14 cellular contexts compared by ENCODE assay signal in the genomic region with DNA sequence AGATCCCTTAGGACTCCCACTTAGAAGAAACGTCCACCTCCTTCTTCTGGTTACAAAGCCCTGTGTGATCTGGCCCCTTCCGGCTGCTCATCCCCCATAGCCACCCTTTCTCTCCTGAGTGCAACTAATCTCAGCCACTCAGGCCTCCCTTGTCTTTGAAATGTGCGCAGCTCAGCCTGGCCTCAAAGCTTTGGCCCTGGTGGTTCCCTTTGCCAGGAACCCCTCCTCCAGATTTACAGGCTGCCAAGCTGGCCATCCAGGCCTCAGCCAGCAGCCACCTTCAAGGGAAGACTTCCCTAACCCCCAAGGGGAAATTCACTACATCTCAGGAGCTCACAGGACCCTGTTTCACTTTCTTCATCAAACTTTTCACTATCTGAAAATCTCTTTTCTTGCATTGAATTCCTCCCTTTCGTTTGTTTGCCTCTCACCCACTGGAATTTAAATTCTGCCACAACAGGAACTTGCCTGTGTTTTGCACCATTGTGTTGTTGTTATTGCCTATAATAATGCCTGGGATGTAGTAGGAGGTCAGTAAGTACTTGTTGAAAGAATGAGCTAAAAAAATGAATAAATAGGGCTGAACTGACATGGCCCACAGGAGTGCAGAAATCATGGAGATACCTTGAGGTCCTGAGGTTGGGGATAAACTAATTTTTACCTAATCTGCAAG.
DNase-seq lines count a peak whose midpoint lies in the region; ATAC-seq lines count a peak whose summit lies in the region.
"Had no signal": no experiment of that assay in that cellular context is flagged by ENCODE, and none has a peak within 500 bp of the region (broad histone marks: within the 10 kb centered on the region; RNA-seq: fewer than 3 reads in every experiment).

No MANE protein-coding gene starts in this region.

- peak overlapping the region; percentile 19 for H3K9ac ChIP-seq in endocrine pancreas (ENCODE audit: control insufficient read depth, insufficient read depth, low read length)

- intact Hi-C loops in right cardiac atrium (cut with DNase I) (no loop called here), left ventricle myocardium superior (cut with micrococcal nuclease) (no loop called here)

- no peak for DNase-seq in right cardiac atrium
- no peak for DNase-seq in left ventricle myocardium superior
- no peak for DNase-seq in stimulated activated CD4-positive, alpha-beta T cell treated with anti-CD3 and anti-CD28 coated beads, Interleukin-4, amount 100 ng/mL, for 1 hour
- no peak for DNase-seq in NCI-H526 treated with DMSO at 0.1 percent for 48 hours (lab: John Stamatoyannopoulos, UW)
- DNase-seq in NCI-H524 (lab: John Stamatoyannopoulos, UW): no peak
- DNase-seq: activated CD4-positive, alpha-beta memory T cell treated with anti-CD3 and anti-CD28 coated beads, Interleukin-2, amount 10 ng/mL, durations not matched to agents 7 days and 5 days; aorta; effector CD8-positive, alpha-beta T cell; NCI-H2107; stimulated activated naive CD4-positive, alpha-beta T cell had no signal

- H3K4me1 ChIP-seq in right cardiac atrium (ENCODE audit: control insufficient read depth, insufficient read depth, low read length) (no peaks in the 10 kb centered on the region), endocrine pancreas (ENCODE audit: control insufficient read depth, insufficient read depth, low read length) (peaks cover 13% of the 10 kb centered on the region), neuron (ENCODE audit: insufficient read depth, low read length) (peaks cover 28% of the 10 kb centered on the region)

- 54% methylated on average over 4 of the region's 4 CpGs for WGBS in right cardiac atrium

- no peak for ATAC-seq in right cardiac atrium
- no peak for ATAC-seq in left ventricle myocardium superior
- no peak for ATAC-seq in GM21526 (IDR thresholded peaks at IDR 0.05; ENCODE audit: low FRiP score, unreplicated experiment)
- ATAC-seq: activated T-helper 17 cell treated with anti-CD3 and anti-CD28 coated beads, Interleukin-2, amount 50 U/mL, for 72 hours had no signal

- H3K9me3 ChIP-seq in right cardiac atrium (ENCODE audit: control insufficient read depth, low read length) (no peaks in the 10 kb centered on the region), endocrine pancreas (ENCODE audit: control insufficient read depth, low read length) (no peaks in the 10 kb centered on the region), neuron (ENCODE audit: low read length) (no peaks in the 10 kb centered on the region)

- peak overlapping the region; percentile 19 for H2AFZ ChIP-seq in neuron (ENCODE audit: low read depth, low read length)

- H3K27me3 ChIP-seq in right cardiac atrium (ENCODE audit: control insufficient read depth, insufficient read depth) (no peaks in the 10 kb centered on the region), endocrine pancreas (ENCODE audit: control insufficient read depth, insufficient read depth, low read length) (no peaks in the 10 kb centered on the region), neuron (ENCODE audit: insufficient read depth, low read length) (no peaks in the 10 kb centered on the region)

- peak overlapping the region; percentile 4 for H3K27ac ChIP-seq in right cardiac atrium (ENCODE audit: low read length)

- H3K36me3 ChIP-seq in endocrine pancreas (ENCODE audit: control insufficient read depth, insufficient read depth, low read length): no peaks in the 10 kb centered on the region
- H3K36me3 ChIP-seq in neuron (ENCODE audit: insufficient read depth, low read length): no peaks in the 10 kb centered on the region

- no peak overlapping the region for H3K4me3 ChIP-seq in right cardiac atrium (ENCODE audit: low read length)
- H3K4me3 ChIP-seq in endocrine pancreas (ENCODE audit: control insufficient read depth, insufficient read depth, low read length): no peak overlapping the region
- no peak overlapping the region for H3K4me3 ChIP-seq in neuron (ENCODE audit: low read length)
